13 cellular contexts compared by ENCODE assay signal in genomic region chr17:8855477-8856204, GRCh38. TPM values are rescaled to one million over a fixed set of nuclear protein-coding genes. Genes with fewer than 3 reads are reported as not detected.
DNase-seq lines count a peak whose midpoint lies in the region; ATAC-seq and TF ChIP-seq lines count a peak whose summit lies in the region.
"Had no signal": no experiment of that assay in that cellular context is flagged by ENCODE, and none has a peak within 500 bp of the region (broad histone marks: within the 10 kb centered on the region; RNA-seq: fewer than 3 reads in every experiment).

No MANE protein-coding gene starts in this region.

- intact Hi-C loops in upper lobe of right lung (cut with DNase I) = no loop called here

- H3K36me3 ChIP-seq in upper lobe of right lung (no peaks in the 10 kb centered on the region), H7 (replicated peaks; ENCODE audit: control insufficient read depth, insufficient read depth, low read length) (no peaks in the 10 kb centered on the region)
- H3K36me3 ChIP-seq: ascending aorta had no signal

- peak overlapping the region; percentile 40 for H3K4me3 Mint-ChIP-seq in central memory CD8-positive, alpha-beta T cell

- peaks cover 9% of the 10 kb centered on the region for H3K4me1 Mint-ChIP-seq in central memory CD8-positive, alpha-beta T cell

- H3K27ac Mint-ChIP-seq in central memory CD8-positive, alpha-beta T cell (ENCODE audit: low read depth) = no peak overlapping the region

- no peak for TF ChIP-seq CTCF in upper lobe of right lung (IDR thresholded peaks at IDR 0.05)

- H3K27me3 Mint-ChIP-seq in central memory CD8-positive, alpha-beta T cell = no peaks in the 10 kb centered on the region

- no peaks in the 10 kb centered on the region for H3K9me3 Mint-ChIP-seq in central memory CD8-positive, alpha-beta T cell

- H3K27ac ChIP-seq in upper lobe of right lung = no peak overlapping the region
- H3K27ac ChIP-seq: ascending aorta, C4-2B, PC-9 had no signal

- H3K36me3 Mint-ChIP-seq in central memory CD8-positive, alpha-beta T cell (ENCODE audit: insufficient read depth) = peaks cover 1% of the 10 kb centered on the region

- DNase-seq in EH (ENCODE audit: low read depth) = peak; percentile 12
- no peak for DNase-seq in central memory CD8-positive, alpha-beta T cell (ENCODE audit: low spot score in 2 of 2)
- DNase-seq in NCI-H146 (lab: John Stamatoyannopoulos, UW) = no peak
- no peak for DNase-seq in upper lobe of right lung
- DNase-seq in NOMO-1 treated with dmso at 0.1 percent for 144 hours (lab: John Stamatoyannopoulos, UW; ENCODE audit: unreplicated experiment) = no peak
- no peak for DNase-seq in H7
- DNase-seq: NCI-H2107, PC-9 had no signal

- no peak overlapping the region for H3K4me3 ChIP-seq in upper lobe of right lung
- no peak overlapping the region for H3K4me3 ChIP-seq in H7 (ENCODE audit: insufficient read depth, low read depth, low read length)
- H3K4me3 ChIP-seq: ascending aorta, PC-9 had no signal

- ATAC-seq in GM18867 (IDR thresholded peaks at IDR 0.05; ENCODE audit: unreplicated experiment) (peak; percentile 47), HG02642 (IDR thresholded peaks at IDR 0.05; ENCODE audit: poor library complexity, unreplicated experiment) (peak; percentile 45), upper lobe of right lung (no peak)
- no peak for ATAC-seq in central memory CD8-positive, alpha-beta T cell (replicated peaks; ENCODE audit: extremely low read depth, poor library complexity, severe bottlenecking)

- no peaks in the 10 kb centered on the region for H3K4me1 ChIP-seq in upper lobe of right lung
- H3K4me1 ChIP-seq: ascending aorta had no signal

- H3K9me3 ChIP-seq in upper lobe of right lung = no peaks in the 10 kb centered on the region
- H3K9me3 ChIP-seq: ascending aorta had no signal

- H3K27me3 ChIP-seq in upper lobe of right lung (peaks cover 16% of the 10 kb centered on the region), H7 (ENCODE audit: control insufficient read depth, insufficient read depth, low read length) (no peaks in the 10 kb centered on the region)
- H3K27me3 ChIP-seq: ascending aorta had no signal

RNA-seq across cellular contexts. Expression of gene PIK3R6, which starts 11.8 kb away (rescaled TPM):
- 2.7 TPM for total RNA-seq in upper lobe of right lung
- 0.14 TPM in 1 of 2 replicates, not detected in the other for total RNA-seq in H7 (2014; rRNA removed; shearing (Covaris generic))
- total RNA-seq: PC-9 had no signal

RNA-seq across cellular contexts. Expression of gene MFSD6L, which starts 56.5 kb away (rescaled TPM):
- total RNA-seq in upper lobe of right lung = 0.41 TPM
- total RNA-seq in H7 (2014; rRNA removed; shearing (Covaris generic)) = 0.07 TPM in 1 of 2 replicates, not detected in the other
- total RNA-seq: ascending aorta, PC-9, temporal lobe had no signal

Comparison
In these comparisons a context has a peak if more than half of its experiments do, and no peak if none do; other contexts are left out.
1. ATAC-seq: peak in GM18867 (single experiment) and HG02642 (single experiment); none in central memory CD8-positive, alpha-beta T cell (single experiment) and upper lobe of right lung (single experiment).